Comparison of ENCODE assay signal across 1 cellular context in genomic region chr21:29096619-29097018, GRCh38.
TF ChIP-seq lines count a peak whose summit lies in the region.

No MANE protein-coding gene starts in this region.

TF ChIP-seq in H1, 55 proteins besides CTCF, POLR2A, EP300 and RAD21 (continued from another document):
- TF ChIP-seq ATF3 (IDR thresholded peaks at IDR 0.05; ENCODE audit: insufficient read depth, low read depth, low read length) (no peak), TAF1 (IDR thresholded peaks at IDR 0.05; ENCODE audit: low read depth, low read length) (no peak), ZNF274 (IDR thresholded peaks at IDR 0.05; ENCODE audit: borderline replicate concordance, extremely low read depth, low read length) (no peak), NANOG (IDR thresholded peaks at IDR 0.05; ENCODE audit: insufficient read depth, low read depth, low read length, poor library complexity, severe bottlenecking) (no peak), CBX5 (IDR thresholded peaks at IDR 0.05; ENCODE audit: low read depth, low read length) (no peak), SUZ12 (IDR thresholded peaks at IDR 0.05; ENCODE audit: low read length) (no peak), GTF2F1 (IDR thresholded peaks at IDR 0.05; ENCODE audit: borderline replicate concordance, low read depth, low read length) (no peak), RFX5 (IDR thresholded peaks at IDR 0.05; ENCODE audit: borderline replicate concordance, low read depth, low read length) (no peak), SP4 (IDR thresholded peaks at IDR 0.05; ENCODE audit: low read length) (no peak), USF2 (IDR thresholded peaks at IDR 0.05; ENCODE audit: low read length) (no peak), FOSL1 (IDR thresholded peaks at IDR 0.05; ENCODE audit: insufficient read depth, low read depth, low read length) (no peak)
